8 cellular contexts compared by ENCODE assay signal in the genomic region with DNA sequence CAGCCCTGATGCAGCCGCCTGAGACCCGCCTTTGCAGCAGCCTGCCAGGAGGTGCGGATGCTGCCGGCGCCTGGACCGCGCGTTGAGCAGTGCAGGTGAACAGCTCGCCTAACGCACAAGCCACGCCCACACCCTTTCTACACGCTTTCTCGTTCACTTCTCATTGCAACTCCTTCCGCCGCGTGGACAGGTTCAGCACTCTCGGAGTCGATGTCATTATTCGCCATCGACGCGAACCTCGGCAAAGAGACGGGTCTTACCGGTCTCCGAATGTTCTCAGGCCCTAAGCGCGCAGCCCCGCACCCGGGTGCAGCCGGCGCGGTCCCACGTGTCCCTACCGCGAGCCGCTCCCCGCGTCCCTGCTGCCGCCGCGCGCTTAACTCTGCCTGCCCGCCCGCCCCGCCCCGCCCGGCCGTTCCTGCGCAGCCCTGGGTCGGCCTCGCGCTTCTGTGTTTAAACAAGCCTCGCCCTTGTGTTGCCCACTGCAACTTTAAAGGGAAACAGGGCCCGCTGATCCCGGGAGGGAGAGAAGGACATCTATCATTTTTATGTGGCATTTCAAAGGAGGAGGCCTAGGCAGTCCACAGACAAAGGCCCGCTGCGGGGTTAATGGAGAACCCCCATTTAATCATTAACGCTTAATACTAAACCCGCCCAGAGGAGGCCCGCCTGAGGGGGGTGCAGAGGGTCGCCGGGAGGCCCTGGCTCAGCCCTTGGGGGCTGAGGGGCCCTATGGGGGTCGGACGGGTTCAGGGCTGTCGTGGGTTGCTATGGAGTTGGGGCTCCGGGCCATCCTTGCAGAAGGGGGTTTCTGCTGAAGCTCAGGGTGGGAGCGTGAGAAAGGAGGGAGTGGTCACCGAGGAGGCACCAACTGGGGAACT.
DNase-seq lines count a peak whose midpoint lies in the region; TF ChIP-seq lines count a peak whose summit lies in the region.

No MANE protein-coding gene starts in this region.

- peak overlapping the region; percentile 82 to 96 (median 91) for H3K27ac Mint-ChIP-seq in nephron

- no peaks in the 10 kb centered on the region for H3K36me3 ChIP-seq in uterus

- DNase-seq in NCI-H1417 (lab: John Stamatoyannopoulos, UW), result peak; percentile 61 to 74 (median 73)
- no peak for DNase-seq in NCI-H1417 treated with DMSO at 0.1 percent for 48 hours (lab: John Stamatoyannopoulos, UW)
- peak; percentile 56 for DNase-seq in NCI-H82 treated with DMSO at 0.1 percent for 48 hours (lab: John Stamatoyannopoulos, UW; ENCODE audit: unreplicated experiment)
- DNase-seq in epithelial cell of proximal tubule (ENCODE audit: low read depth), result no peak
- DNase-seq in uterus, result peak; percentile 40 to 66
- DNase-seq in central memory CD4-positive, alpha-beta T cell, result no peak
- no peak for DNase-seq in SHP77 (lab: John Stamatoyannopoulos, UW)

- H3K36me3 Mint-ChIP-seq in nephron (ENCODE audit: low read depth), result peaks cover 20% of the 10 kb centered on the region

- H3K4me1 Mint-ChIP-seq in nephron, result peaks cover 43% of the 10 kb centered on the region

- H3K9me3 Mint-ChIP-seq in nephron, result peaks cover 24% of the 10 kb centered on the region

- peak in 1 of 2 donors; percentile 30 for TF ChIP-seq POLR2A in uterus (IDR thresholded peaks at IDR 0.05)

- H3K4me1 ChIP-seq in uterus, result peaks cover 0 to 9% of the 10 kb centered on the region in 2 donors

- peak overlapping the region; percentile 77 to 83 (median 83) for H3K4me3 Mint-ChIP-seq in nephron

- H3K27ac ChIP-seq in uterus, result peak overlapping the region; percentile 63 to 75

- no peaks in the 10 kb centered on the region for H3K9me3 ChIP-seq in uterus

- H3K4me3 ChIP-seq in epithelial cell of proximal tubule (ENCODE audit: low read depth, low read length), result peak overlapping the region; percentile 51
- peak overlapping the region; percentile 12 to 24 for H3K4me3 ChIP-seq in uterus

- H3K27me3 Mint-ChIP-seq in nephron (ENCODE audit: low read depth), result peaks cover 54% of the 10 kb centered on the region

- TF ChIP-seq CTCF in epithelial cell of proximal tubule (conservative IDR thresholded peaks at IDR 0.05; ENCODE audit: low read depth, low read length), result no peak
- no peak for TF ChIP-seq CTCF in nephron (IDR thresholded peaks at IDR 0.05; ENCODE audit: unreplicated experiment in 3 of 3)
- TF ChIP-seq CTCF in uterus (IDR thresholded peaks at IDR 0.05), result no peak

- intact Hi-C loops in uterus (cut with DNase I; ENCODE audit: low total_unique reads), result no loop called here

- no peaks in the 10 kb centered on the region for H3K27me3 ChIP-seq in uterus

Comparison
In these comparisons a context has a peak if more than half of its experiments do, and no peak if none do; other contexts are left out.
1. DNase-seq: peak in NCI-H1417 (3 of 3), NCI-H82 treated with DMSO at 0.1 percent for 48 hours (single experiment) and uterus (2 of 2); none in NCI-H1417 treated with DMSO at 0.1 percent for 48 hours (single experiment), epithelial cell of proximal tubule (single experiment), central memory CD4-positive, alpha-beta T cell (single experiment) and SHP77 (0 of 2).